35 cellular contexts compared by ENCODE assay signal in genomic region chr6:51633424-51633823, GRCh38.
A peak's percentile ranks its signal among the peaks of the same experiment; 100 is the strongest.
DNase-seq lines count a peak whose midpoint lies in the region; ATAC-seq, FAIRE-seq and TF ChIP-seq lines count a peak whose summit lies in the region.
"Had no signal": no experiment of that assay in that cellular context is flagged by ENCODE, and none has a peak within 500 bp of the region (broad histone marks: within the 10 kb centered on the region; RNA-seq: fewer than 3 reads in every experiment).

No MANE protein-coding gene starts in this region.

- peaks cover 10% of the 10 kb centered on the region for H3K9me3 Mint-ChIP-seq in endodermal cell

- H3K27me3 ChIP-seq in HepG2 (ENCODE audit: control insufficient read depth in 1 of 2, insufficient read depth in 2 of 2, low read length in 2 of 2) (no peaks in the 10 kb centered on the region), right lobe of liver (no peaks in the 10 kb centered on the region), K562 (ENCODE audit: control insufficient read depth in 2 of 2, insufficient read depth in 2 of 2, low read length in 2 of 2) (no peaks in the 10 kb centered on the region), endodermal cell (ENCODE audit: control insufficient read depth, insufficient read depth, low read length, poor library complexity, severe bottlenecking) (no peaks in the 10 kb centered on the region), dorsolateral prefrontal cortex (peaks cover 0 to 84% (median 15%) of the 10 kb centered on the region in 45 donors)
- H3K27me3 ChIP-seq: BE2C; BLaER1; BLaER1 treated with 17β-estradiol and CSF1 and Interleukin-3, amounts not matched to agents 10 nM and 100 nM had no signal

- H2AFZ ChIP-seq in HepG2 (ENCODE audit: low read length) (no peak overlapping the region), K562 (ENCODE audit: low read depth, low read length) (no peak overlapping the region)

- intact Hi-C loops in HepG2 (cut with micrococcal nuclease; ENCODE audit: unreplicated experiment) = no loop called here
- intact Hi-C loops in right lobe of liver (cut with DNase I) = no loop called here
- intact Hi-C loops in K562 (cut with micrococcal nuclease) = no loop called here
- intact Hi-C loops in dorsolateral prefrontal cortex (cut with DNase I) = no loop called here

- H3K4me3 Mint-ChIP-seq in endodermal cell = no peak overlapping the region
- H3K4me3 Mint-ChIP-seq: B cell; CD14-positive monocyte; CD4-positive, alpha-beta memory T cell; CD4-positive, alpha-beta T cell; CD4-positive, CD25-positive, alpha-beta regulatory T cell; CD8-positive, alpha-beta memory T cell; CD8-positive, alpha-beta T cell had no signal

- CTCF ChIA-PET in HepG2 (lab: Yijun Ruan, JAX; ENCODE audit: low intra/inter-chr PET ratio, low total read pairs) = no interaction called here
- CTCF ChIA-PET in K562 (lab: Yijun Ruan, JAX; ENCODE audit: low intra/inter-chr PET ratio) = no interaction called here

- TF ChIP-seq EP300 in HepG2 (IDR thresholded peaks at IDR 0.05; ENCODE audit: low read depth in 2 of 2, low read length in 2 of 2) (no peak), HepG2 (CRISPR knock-in tag; IDR thresholded peaks at IDR 0.05; ENCODE audit: borderline replicate concordance) (no peak), K562 (IDR thresholded peaks at IDR 0.05; ENCODE audit: low read length) (no peak)

- peaks cover 3% of the 10 kb centered on the region for H3K36me3 Mint-ChIP-seq in endodermal cell (ENCODE audit: low read depth)
- H3K36me3 Mint-ChIP-seq: CD14-positive monocyte; CD4-positive, alpha-beta memory T cell; CD4-positive, CD25-positive, alpha-beta regulatory T cell; CD8-positive, alpha-beta memory T cell; CD8-positive, alpha-beta T cell had no signal

- TF ChIP-seq POLR2A in HepG2 (IDR thresholded peaks at IDR 0.05; ENCODE audit: insufficient read depth in 1 of 2, low read depth in 2 of 2, low read length in 2 of 2) (no peak), right lobe of liver (IDR thresholded peaks at IDR 0.05) (no peak), K562 (conservative IDR thresholded peaks at IDR 0.05) (no peak)

- no peak for FAIRE-seq in HepG2 (lab: Jason Lieb, UNC)
- no peak for FAIRE-seq in K562 (lab: Jason Lieb, UNC)
- FAIRE-seq: A204.1, A549, D721Med had no signal

- H3K27me3 Mint-ChIP-seq in endodermal cell (ENCODE audit: insufficient read depth) = no peaks in the 10 kb centered on the region
- H3K27me3 Mint-ChIP-seq: B cell; CD4-positive, alpha-beta memory T cell; CD4-positive, alpha-beta T cell; CD8-positive, alpha-beta memory T cell had no signal

- no peaks in the 10 kb centered on the region for H3K9me3 ChIP-seq in HepG2 (ENCODE audit: low read length)
- no peaks in the 10 kb centered on the region for H3K9me3 ChIP-seq in right lobe of liver
- H3K9me3 ChIP-seq in K562 (replicated peaks; ENCODE audit: control insufficient read depth, insufficient read depth, low read depth, low read length) = no peaks in the 10 kb centered on the region
- no peaks in the 10 kb centered on the region for H3K9me3 ChIP-seq in endodermal cell (ENCODE audit: control insufficient read depth, low read length)
- H3K9me3 ChIP-seq: A549, BE2C, Caco-2 had no signal

- peaks cover 33% of the 10 kb centered on the region for H3K4me1 Mint-ChIP-seq in endodermal cell
- H3K4me1 Mint-ChIP-seq: B cell; CD14-positive monocyte; CD4-positive, alpha-beta memory T cell; CD4-positive, CD25-positive, alpha-beta regulatory T cell; CD8-positive, alpha-beta memory T cell had no signal

- H4K20me1 ChIP-seq in HepG2 (ENCODE audit: insufficient read depth, low read length) (no peaks in the 10 kb centered on the region), K562 (replicated peaks; ENCODE audit: control insufficient read depth, insufficient read depth, low read length) (no peaks in the 10 kb centered on the region)
- H4K20me1 ChIP-seq: BLaER1; BLaER1 treated with 17β-estradiol and CSF1 and Interleukin-3, amounts not matched to agents 10 nM and 100 nM had no signal

- H3K4me3 ChIP-seq in HepG2 (replicated peaks in 1 of 3; ENCODE audit: insufficient read depth in 1 of 3, low read depth in 2 of 3, low read length in 3 of 3) = no peak overlapping the region
- H3K4me3 ChIP-seq in right lobe of liver = no peak overlapping the region
- no peak overlapping the region for H3K4me3 ChIP-seq in K562
- no peak overlapping the region for H3K4me3 ChIP-seq in endodermal cell (ENCODE audit: low read length)
- no peak overlapping the region for H3K4me3 ChIP-seq in dorsolateral prefrontal cortex
- H3K4me3 ChIP-seq: A549; BLaER1; BLaER1 treated with 17β-estradiol and CSF1 and Interleukin-3, amounts not matched to agents 10 nM and 100 nM had no signal

- WGBS in HepG2 (ENCODE audit: low lambda C conversion rate) = 0% methylated on average over 1 of the region's 1 CpG
- 44% methylated on average over 1 of the region's 1 CpG for WGBS in right lobe of liver (ENCODE audit: insufficient coverage, low coverage, low lambda C conversion rate, missing lambda C conversion rate)
- WGBS in K562 (ENCODE audit: insufficient coverage, low coverage, missing lambda C conversion rate) = 0% methylated on average over 1 of the region's 1 CpG
- 100% methylated on average over 1 of the region's 1 CpG; no CpG with 5 or more reads in 1 of the 2 experiments for WGBS in endodermal cell (ENCODE audit: insufficient coverage in 1 of 2, insufficient read length in 1 of 2), 2 experiments

- ATAC-seq in HepG2 = no peak
- no peak for ATAC-seq in right lobe of liver
- no peak for ATAC-seq in K562
- ATAC-seq: A549; CD8-positive, alpha-beta T cell had no signal

- H3K9me1 ChIP-seq in K562 (ENCODE audit: control insufficient read depth, insufficient read depth, low read length) = no peaks in the 10 kb centered on the region

- no peaks in the 10 kb centered on the region for H3K79me2 ChIP-seq in HepG2 (ENCODE audit: insufficient read depth, low read length)
- H3K79me2 ChIP-seq in K562 (ENCODE audit: control insufficient read depth, insufficient read depth, low read length) = no peaks in the 10 kb centered on the region

- H3K4me2 ChIP-seq in HepG2 (ENCODE audit: low read depth, low read length) (no peak overlapping the region), K562 (ENCODE audit: insufficient read depth, low read length) (no peak overlapping the region)
- H3K4me2 ChIP-seq: A549; BLaER1; BLaER1 treated with 17β-estradiol and CSF1 and Interleukin-3, amounts not matched to agents 10 nM and 100 nM had no signal

- H3K9ac ChIP-seq in HepG2 (ENCODE audit: insufficient read depth, low read depth, low read length) = no peak overlapping the region
- H3K9ac ChIP-seq in K562 (ENCODE audit: insufficient read depth in 1 of 2, low read depth in 2 of 2, low read length in 2 of 2) = no peak overlapping the region
- no peak overlapping the region for H3K9ac ChIP-seq in endodermal cell (ENCODE audit: extremely low read depth, low read length, poor library complexity, severe bottlenecking)
- H3K9ac ChIP-seq: BLaER1; BLaER1 treated with 17β-estradiol and CSF1 and Interleukin-3, amounts not matched to agents 10 nM and 100 nM had no signal

- H3K27ac Mint-ChIP-seq in endodermal cell = peak overlapping the region; percentile 9
- H3K27ac Mint-ChIP-seq: B cell; CD14-positive monocyte; CD4-positive, alpha-beta memory T cell; CD4-positive, alpha-beta T cell; CD8-positive, alpha-beta memory T cell; CD8-positive, alpha-beta T cell had no signal

- POLR2A ChIA-PET in HepG2 (lab: Yijun Ruan, JAX) = no interaction called here
- POLR2A ChIA-PET in K562 (lab: Yijun Ruan, JAX) = no interaction called here

- BruUV-seq in HepG2 (replicated peaks; lab: Mats Ljungman, UMichigan) (no TSS peak), K562 (replicated peaks; lab: Mats Ljungman, UMichigan) (no TSS peak)

- DNase-seq in HepG2 (ENCODE audit: low spot score) (no peak), right lobe of liver (no peak), K562 (ENCODE audit: extremely low read depth in 1 of 4, low spot score in 3 of 4) (no peak), endodermal cell (no peak), dorsolateral prefrontal cortex (no peak), RPMI8226 (no peak)
- DNase-seq: 8988T; ACHN; AML-193; BE2C; C1 segment of cervical spinal cord; Caco-2; Calu3; CD4-positive, alpha-beta memory T cell; CD4-positive, alpha-beta T cell; CD4-positive, CD25-positive, alpha-beta regulatory T cell; CD8-positive, alpha-beta memory T cell; CD8-positive, alpha-beta T cell; COR-L47; DMS 273 treated with DMSO at 0.1 percent for 48 hours; DMS153; DMS53; DMS79; DMS79 treated with DMSO at 0.1 percent for 48 hours; DND-41; EL had no signal

- in situ Hi-C loops in HepG2 (cut with HindIII; ENCODE audit: extremely low pct_ligation_motif_present, low pct_unique_long_range_greater_than_20kb) (no loop called here), K562 (cut with MboI) (no loop called here)

- H3K4me1 ChIP-seq in HepG2 (ENCODE audit: insufficient read depth, low read length) = no peaks in the 10 kb centered on the region
- H3K4me1 ChIP-seq in right lobe of liver = no peaks in the 10 kb centered on the region
- no peaks in the 10 kb centered on the region for H3K4me1 ChIP-seq in K562 (replicated peaks in 1 of 2; ENCODE audit: control insufficient read depth in 2 of 2, insufficient read depth in 2 of 2, low read length in 2 of 2)
- H3K4me1 ChIP-seq in endodermal cell (ENCODE audit: control insufficient read depth, insufficient read depth, low read length) = peaks cover 12% of the 10 kb centered on the region
- H3K4me1 ChIP-seq: A549; BE2C; BLaER1; BLaER1 treated with 17β-estradiol and CSF1 and Interleukin-3, amounts not matched to agents 10 nM and 100 nM; Caco-2 had no signal

- H3K27ac ChIP-seq in HepG2 (ENCODE audit: extremely low read length, insufficient read depth, low read length) (no peak overlapping the region), right lobe of liver (no peak overlapping the region), K562 (ENCODE audit: extremely low read depth, low read depth, low read length) (no peak overlapping the region), endodermal cell (ENCODE audit: low read depth, low read length) (no peak overlapping the region), dorsolateral prefrontal cortex (no peak overlapping the region)
- H3K27ac ChIP-seq: 22Rv1; A549; BLaER1; BLaER1 treated with 17β-estradiol and CSF1 and Interleukin-3, amounts not matched to agents 10 nM and 100 nM; C4-2B had no signal

- no peaks in the 10 kb centered on the region for H3K36me3 ChIP-seq in HepG2 (replicated peaks in 1 of 2; ENCODE audit: control insufficient read depth in 1 of 2, insufficient read depth in 2 of 2, low read length in 2 of 2)
- H3K36me3 ChIP-seq in right lobe of liver = no peaks in the 10 kb centered on the region
- no peaks in the 10 kb centered on the region for H3K36me3 ChIP-seq in K562 (ENCODE audit: control insufficient read depth, insufficient read depth, low read length)
- no peaks in the 10 kb centered on the region for H3K36me3 ChIP-seq in endodermal cell (ENCODE audit: control insufficient read depth, insufficient read depth, low read length)
- H3K36me3 ChIP-seq: BE2C; BLaER1; BLaER1 treated with 17β-estradiol and CSF1 and Interleukin-3, amounts not matched to agents 10 nM and 100 nM had no signal

- TF ChIP-seq CTCF in HepG2 (CRISPR knock-in tag; IDR thresholded peaks at IDR 0.05) (no peak), right lobe of liver (IDR thresholded peaks at IDR 0.05) (no peak), K562 (IDR thresholded peaks at IDR 0.05 in 2 of 3, conservative IDR thresholded peaks at IDR 0.05 in 1 of 3; ENCODE audit: insufficient read depth in 2 of 3, low read depth in 1 of 3, low read length in 3 of 3) (no peak), endodermal cell (conservative IDR thresholded peaks at IDR 0.05) (no peak), dorsolateral prefrontal cortex (IDR thresholded peaks at IDR 0.05 in 54 of 56, conservative IDR thresholded peaks at IDR 0.05 in 2 of 56; ENCODE audit: low read depth in 1 of 56, partially characterized antibody in 56 of 56) (no peak)

- no peak for TF ChIP-seq RAD21 in HepG2 (CRISPR knock-in tag; IDR thresholded peaks at IDR 0.05)
- TF ChIP-seq RAD21 in K562 (CRISPR knock-in tag; conservative IDR thresholded peaks at IDR 0.05 in 1 of 2, IDR thresholded peaks at IDR 0.05 in 1 of 2) = no peak

Comparison
In these comparisons a context has a peak if more than half of its experiments do, and no peak if none do; other contexts are left out.
1. Of the 241 proteins assayed by ChIP-seq in both HepG2 and K562: peak only in HepG2: MAFF and MAFK; only in K562: none; in both: none; in neither: 239.